ENCODE assay signal across 8 cellular contexts in the genomic region with DNA sequence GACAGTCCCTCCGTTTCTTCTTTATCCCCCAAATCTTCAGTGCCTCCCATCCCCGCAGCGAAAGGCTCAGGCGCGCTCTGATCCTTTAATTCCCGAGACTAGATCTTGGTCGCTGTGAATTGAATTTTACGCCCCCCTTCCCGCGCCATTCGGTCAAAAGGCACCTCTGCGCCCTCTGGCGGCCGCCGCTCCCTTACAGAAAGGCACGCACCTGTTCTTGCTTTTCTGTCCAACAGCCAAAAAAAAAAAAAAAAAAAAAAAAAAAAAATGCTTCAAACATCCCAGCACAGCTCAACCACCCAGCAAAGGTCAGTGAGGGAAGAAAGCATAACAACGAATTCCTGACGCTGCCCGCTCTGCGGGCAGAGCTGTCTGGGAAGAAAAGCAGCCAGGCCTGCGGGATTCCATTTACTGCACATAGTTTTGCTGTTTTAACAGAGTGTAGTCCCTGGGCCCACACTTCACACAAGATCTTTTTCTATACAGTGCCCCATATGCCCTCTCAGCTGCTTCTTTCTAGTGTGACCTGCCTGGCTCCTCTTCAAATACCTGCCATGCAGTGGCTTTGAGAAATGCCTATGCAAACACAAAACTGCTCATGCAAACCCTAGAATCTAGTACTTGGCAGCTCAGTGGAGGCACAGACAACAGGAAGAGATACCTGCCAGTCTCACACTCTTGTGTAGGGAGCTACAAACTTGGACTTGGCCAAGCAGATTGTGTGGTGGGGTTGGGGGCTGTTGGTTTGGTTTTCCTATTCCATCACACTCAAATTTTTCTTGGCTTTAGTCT. TPM values are rescaled to one million over a fixed set of nuclear protein-coding genes. Genes with fewer than 3 reads are reported as not detected.
DNase-seq lines count a peak whose midpoint lies in the region; ATAC-seq lines count a peak whose summit lies in the region.

No MANE protein-coding gene starts in this region.

- no peaks in the 10 kb centered on the region for H3K9me3 Mint-ChIP-seq in activated CD8-positive, alpha-beta T cell treated with anti-CD3 and anti-CD28 coated beads, Interleukin-2, amount 10 ng/mL, durations not matched to agents 7 days and 5 days (ENCODE audit: insufficient read depth)

- no peak overlapping the region for H3K18ac ChIP-seq in mesenchymal stem cell (ENCODE audit: low read depth in 1 of 2, low read length in 2 of 2)

- H3K79me1 ChIP-seq in mesenchymal stem cell (replicated peaks; ENCODE audit: low read length, poor library complexity, severe bottlenecking), result peaks cover 10% of the 10 kb centered on the region

- H3K36me3 ChIP-seq in mesenchymal stem cell (ENCODE audit: control insufficient read depth in 1 of 2, insufficient read depth in 2 of 2, low read depth in 1 of 2, low read length in 2 of 2), result peaks cover 6 to 28% of the 10 kb centered on the region in 2 experiments

- H3K4me3 Mint-ChIP-seq in activated CD8-positive, alpha-beta T cell treated with anti-CD3 and anti-CD28 coated beads, Interleukin-2, amount 10 ng/mL, durations not matched to agents 7 days and 5 days, result peak overlapping the region; percentile 87

- H3K36me3 Mint-ChIP-seq in activated CD8-positive, alpha-beta T cell treated with anti-CD3 and anti-CD28 coated beads, Interleukin-2, amount 10 ng/mL, durations not matched to agents 7 days and 5 days (ENCODE audit: low read depth), result peaks cover 3% of the 10 kb centered on the region

- H3K27me3 Mint-ChIP-seq in activated CD8-positive, alpha-beta T cell treated with anti-CD3 and anti-CD28 coated beads, Interleukin-2, amount 10 ng/mL, durations not matched to agents 7 days and 5 days (ENCODE audit: low read depth), result peaks cover 28% of the 10 kb centered on the region

- H3K27ac ChIP-seq in mesenchymal stem cell (ENCODE audit: low read length, poor library complexity, severe bottlenecking), result peak overlapping the region; percentile 39

- CTCF ChIA-PET in activated CD8-positive, alpha-beta T cell treated with anti-CD3 and anti-CD28 coated beads, Interleukin-2, amount 10 ng/mL, durations not matched to agents 7 days and 5 days (lab: Charles Lee), result interaction anchor here (0.6 to 6.6 kb wide), 33 partner anchors 9 to 187 kb away, joined by 3 to 108 read pairs (median 5); a partner anchor contains a TSS

- H3K27ac Mint-ChIP-seq in activated CD8-positive, alpha-beta T cell treated with anti-CD3 and anti-CD28 coated beads, Interleukin-2, amount 10 ng/mL, durations not matched to agents 7 days and 5 days, result peak overlapping the region; percentile 53

- H2BK12ac ChIP-seq in mesenchymal stem cell (ENCODE audit: low read length in 2 of 2), result no peak overlapping the region

- POLR2A ChIA-PET in activated CD8-positive, alpha-beta T cell treated with anti-CD3 and anti-CD28 coated beads, Interleukin-2, amount 10 ng/mL, durations not matched to agents 7 days and 5 days (lab: Charles Lee), result interaction anchor here (0.7 to 1.0 kb wide), 2 partner anchors 17 to 667 kb away, joined by 3 to 4 read pairs; no protein-coding TSS in a partner anchor

- no peak overlapping the region for H3K23ac ChIP-seq in mesenchymal stem cell (ENCODE audit: low read length in 2 of 2)

- no peaks in the 10 kb centered on the region for H3K9me3 ChIP-seq in mesenchymal stem cell (ENCODE audit: control insufficient read depth, low read length)

- H2BK15ac ChIP-seq in mesenchymal stem cell (ENCODE audit: low read depth, poor library complexity, severe bottlenecking), result no peak overlapping the region

- DNase-seq in Daoy (ENCODE audit: low read depth), result peak; percentile 86
- DNase-seq in NCI-H82 (lab: John Stamatoyannopoulos, UW), result peak; percentile 87
- DNase-seq in activated CD8-positive, alpha-beta T cell treated with anti-CD3 and anti-CD28 coated beads, Interleukin-2, amount 10 ng/mL, durations not matched to agents 7 days and 5 days, result peak; percentile 90
- peak; percentile 85 for DNase-seq in effector CD8-positive, alpha-beta T cell (lab: John Stamatoyannopoulos, UW)
- DNase-seq in mesenchymal stem cell, result peak; percentile 63
- peak; percentile 60 to 66 for DNase-seq in stimulated activated CD8-positive, alpha-beta memory T cell treated with anti-CD3 and anti-CD28 coated beads, Interleukin-15, amount 100 ng/mL, for 4 hours (ENCODE audit: low read depth in 2 of 2)

- H3K4ac ChIP-seq in mesenchymal stem cell (ENCODE audit: low read depth in 1 of 2, low read length in 2 of 2), result no peak overlapping the region

- H3K14ac ChIP-seq in mesenchymal stem cell (ENCODE audit: low read length in 2 of 2), result no peak overlapping the region

- peaks cover 35 to 46% of the 10 kb centered on the region in 2 experiments for H3K27me3 ChIP-seq in mesenchymal stem cell (ENCODE audit: control insufficient read depth in 1 of 2, insufficient read depth in 1 of 2, low read length in 2 of 2)

- H4K91ac ChIP-seq in mesenchymal stem cell (ENCODE audit: low read length), result no peak overlapping the region

- no peak overlapping the region for H2AFZ ChIP-seq in mesenchymal stem cell (ENCODE audit: low read depth, low read length)

- H3K4me3 ChIP-seq in mesenchymal stem cell (ENCODE audit: insufficient read depth in 1 of 2, low read depth in 1 of 2, low read length in 2 of 2), result peak overlapping the region; percentile 23 to 71

- ATAC-seq in HG03175 (IDR thresholded peaks at IDR 0.05; ENCODE audit: unreplicated experiment) (peak; percentile 33), HG02763 (IDR thresholded peaks at IDR 0.05; ENCODE audit: unreplicated experiment) (no peak)
- peak; percentile 52 for ATAC-seq in activated CD8-positive, alpha-beta T cell treated with anti-CD3 and anti-CD28 coated beads, Interleukin-2, amount 10 ng/mL, durations not matched to agents 7 days and 5 days

- H2BK5ac ChIP-seq in mesenchymal stem cell (ENCODE audit: low read depth, low read length, poor library complexity, severe bottlenecking), result no peak overlapping the region

- H3K4me1 Mint-ChIP-seq in activated CD8-positive, alpha-beta T cell treated with anti-CD3 and anti-CD28 coated beads, Interleukin-2, amount 10 ng/mL, durations not matched to agents 7 days and 5 days (ENCODE audit: low read depth), result peaks cover 23% of the 10 kb centered on the region

- WGBS in mesenchymal stem cell, result 7% methylated on average over 21 of the region's 21 CpGs

- peaks cover 39% of the 10 kb centered on the region for H3K4me1 ChIP-seq in mesenchymal stem cell (ENCODE audit: control insufficient read depth, insufficient read depth, low read depth, low read length)

- peak overlapping the region; percentile 88 for H3K4me2 ChIP-seq in mesenchymal stem cell (ENCODE audit: low read length, poor library complexity, severe bottlenecking)

- no peak overlapping the region for H4K8ac ChIP-seq in mesenchymal stem cell (ENCODE audit: low read length)

- peak overlapping the region; percentile 38 for H3K9ac ChIP-seq in mesenchymal stem cell (ENCODE audit: low read length)

- no peak overlapping the region for H2BK120ac ChIP-seq in mesenchymal stem cell (ENCODE audit: low read depth, low read length)

- H2AK5ac ChIP-seq in mesenchymal stem cell (ENCODE audit: low read length, severe bottlenecking), result no peak overlapping the region

RNA-seq across cellular contexts. Expression of a gene that starts 1.3 kb away (rescaled TPM):
- total RNA-seq in Daoy (2014; rRNA removed; shearing (Covaris generic)), result 0.15 and 0.34 TPM in 2 replicates
- under 1 TPM; 0.50 to 0.55 TPM for total RNA-seq in activated CD8-positive, alpha-beta T cell treated with anti-CD3 and anti-CD28 coated beads, Interleukin-2, amount 10 ng/mL, durations not matched to agents 7 days and 5 days
- polyA plus RNA-seq in mesenchymal stem cell (2013, experiment 1 of 2), result 0.10 TPM
- polyA plus RNA-seq in mesenchymal stem cell (2013, experiment 2 of 2), result 0.05 TPM

RNA-seq across cellular contexts. Expression of a gene that starts 11.3 kb away (rescaled TPM):
- total RNA-seq in Daoy (2014; rRNA removed; shearing (Covaris generic)), result not detected in 2 replicates
- not detected for total RNA-seq in activated CD8-positive, alpha-beta T cell treated with anti-CD3 and anti-CD28 coated beads, Interleukin-2, amount 10 ng/mL, durations not matched to agents 7 days and 5 days
- polyA plus RNA-seq in mesenchymal stem cell (2013, experiment 1 of 2), result not detected
- not detected for polyA plus RNA-seq in mesenchymal stem cell (2013, experiment 2 of 2)

RNA-seq across cellular contexts. Expression of a gene that starts 23.6 kb away (rescaled TPM):
- 2.7 and 3.4 TPM in 2 replicates for total RNA-seq in Daoy (2014; rRNA removed; shearing (Covaris generic))
- 1 to 10 TPM; 5.7 to 6.1 TPM for total RNA-seq in activated CD8-positive, alpha-beta T cell treated with anti-CD3 and anti-CD28 coated beads, Interleukin-2, amount 10 ng/mL, durations not matched to agents 7 days and 5 days
- polyA plus RNA-seq in mesenchymal stem cell (2013, experiment 1 of 2), result 0.90 TPM
- polyA plus RNA-seq in mesenchymal stem cell (2013, experiment 2 of 2), result 0.68 TPM

RNA-seq across cellular contexts. Expression of a gene that starts 36.9 kb away (rescaled TPM):
- total RNA-seq in Daoy (2014; rRNA removed; shearing (Covaris generic)), result 15.9 and 23.5 TPM in 2 replicates
- 10 to 100 TPM in 1 of 2 experiments, 1 to 10 TPM in 1; 9.1 to 10.2 TPM for total RNA-seq in activated CD8-positive, alpha-beta T cell treated with anti-CD3 and anti-CD28 coated beads, Interleukin-2, amount 10 ng/mL, durations not matched to agents 7 days and 5 days
- 7.3 TPM for polyA plus RNA-seq in mesenchymal stem cell (2013, experiment 1 of 2)
- polyA plus RNA-seq in mesenchymal stem cell (2013, experiment 2 of 2), result 7.2 TPM
